19 cellular contexts compared by ENCODE assay signal in the genomic region with DNA sequence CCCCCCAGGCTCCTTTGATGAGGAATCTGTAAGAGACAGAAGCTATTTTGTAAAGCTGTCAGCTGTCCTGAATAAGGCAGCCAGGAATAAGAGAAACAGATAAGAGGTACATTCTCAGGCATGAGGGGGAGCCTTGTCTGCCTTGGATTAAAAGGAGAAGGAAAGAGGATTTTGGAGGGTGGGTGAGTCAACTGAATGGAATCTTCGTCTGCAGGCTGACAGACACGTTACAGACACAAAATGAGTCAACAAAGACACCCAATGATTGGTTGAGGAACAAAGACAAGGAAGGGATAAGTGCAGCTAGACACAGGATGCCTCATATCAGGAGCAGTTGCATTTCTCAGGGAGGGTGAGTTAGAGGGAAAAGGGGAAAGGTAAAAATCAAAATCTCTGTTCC.
DNase-seq lines count a peak whose midpoint lies in the region; FAIRE-seq and TF ChIP-seq lines count a peak whose summit lies in the region.
"Had no signal": no experiment of that assay in that cellular context is flagged by ENCODE, and none has a peak within 500 bp of the region (broad histone marks: within the 10 kb centered on the region; RNA-seq: fewer than 3 reads in every experiment).

No MANE protein-coding gene starts in this region.

- H2BK120ac ChIP-seq in neuronal stem cell (ENCODE audit: low read depth, low read length), result no peak overlapping the region

- TF ChIP-seq POLR2A in H54 (IDR thresholded peaks at IDR 0.05; ENCODE audit: low read depth, low read length), result no peak

- no peak overlapping the region for H4K8ac ChIP-seq in neuronal stem cell (ENCODE audit: low read depth, low read length)

- peaks cover 5% of the 10 kb centered on the region for H3K9me3 ChIP-seq in endodermal cell (ENCODE audit: control insufficient read depth, low read length)
- peaks cover 0 to under 1% of the 10 kb centered on the region in 2 donors for H3K9me3 ChIP-seq in neuronal stem cell (replicated peaks in 1 of 2; ENCODE audit: control insufficient read depth in 2 of 2, insufficient read depth in 1 of 2, low read depth in 1 of 2, low read length in 2 of 2)
- H3K9me3 ChIP-seq: spleen, testis had no signal

- peak overlapping the region; percentile 56 for H3K4me3 ChIP-seq in endodermal cell (ENCODE audit: low read length)
- H3K4me3 ChIP-seq in neuronal stem cell (ENCODE audit: low read length in 2 of 2), result no peak overlapping the region
- H3K4me3 ChIP-seq: spleen, testis had no signal

- H3K14ac ChIP-seq in neuronal stem cell (ENCODE audit: low read length), result no peak overlapping the region

- no peak overlapping the region for H2BK5ac ChIP-seq in neuronal stem cell (ENCODE audit: low read length)

- H2AFZ ChIP-seq in neuronal stem cell (ENCODE audit: low read length), result peak overlapping the region; percentile 73
- H2AFZ ChIP-seq: parathyroid adenoma had no signal

- H3K27ac Mint-ChIP-seq in endodermal cell, result peak overlapping the region; percentile 88
- H3K27ac Mint-ChIP-seq: immature natural killer cell had no signal

- no peak overlapping the region for H3K4me3 Mint-ChIP-seq in endodermal cell
- H3K4me3 Mint-ChIP-seq: activated T-cell treated with anti-CD3 and anti-CD28 coated beads, Interleukin-2, amount 50 U/mL, for 4 hours; immature natural killer cell had no signal

- DNase-seq in H54 (ENCODE audit: insufficient read length, low spot score) (peak; percentile 33), NCI-H69 (lab: John Stamatoyannopoulos, UW) (peak; percentile 24), endodermal cell (peak; percentile 81), neuronal stem cell (ENCODE audit: low spot score) (peak; percentile 75), NCI-H1694 treated with DMSO at 0.1 percent for 48 hours (lab: John Stamatoyannopoulos, UW) (no peak), HT-29 (ENCODE audit: low spot score) (no peak), NCI-H1105 treated with DMSO at 0.1 percent for 48 hours (lab: John Stamatoyannopoulos, UW) (no peak)
- DNase-seq: activated CD4-positive, alpha-beta T cell treated with anti-CD3 and anti-CD28 coated beads for 48 hours; activated T-cell treated with anti-CD3 and anti-CD28 coated beads, Interleukin-2, amount 50 U/mL, for 4 hours; COR-L47; immature natural killer cell; Karpas-422; midbrain; NCI-H2081 treated with DMSO at 0.1 percent for 48 hours; spleen; T-helper 2 cell; testis had no signal

- H2AK5ac ChIP-seq in neuronal stem cell (ENCODE audit: low read depth, low read length), result no peak overlapping the region

- H3K27ac ChIP-seq in endodermal cell (ENCODE audit: low read depth, low read length), result peak overlapping the region; percentile 77
- H3K27ac ChIP-seq in neuronal stem cell (replicated peaks; ENCODE audit: low read length), result peak overlapping the region; percentile 77
- H3K27ac ChIP-seq: parathyroid adenoma, spleen, testis had no signal

- no peak overlapping the region for H3K18ac ChIP-seq in neuronal stem cell (ENCODE audit: low read length)

- no peaks in the 10 kb centered on the region for H3K9me3 Mint-ChIP-seq in endodermal cell
- H3K9me3 Mint-ChIP-seq: activated T-cell treated with anti-CD3 and anti-CD28 coated beads, Interleukin-2, amount 50 U/mL, for 4 hours had no signal

- no peaks in the 10 kb centered on the region for H3K79me1 ChIP-seq in neuronal stem cell (ENCODE audit: low read depth, low read length)

- TF ChIP-seq CTCF in endodermal cell (conservative IDR thresholded peaks at IDR 0.05), result no peak

- WGBS in endodermal cell (ENCODE audit: insufficient coverage in 1 of 2, insufficient read length in 1 of 2), 2 experiments, result 0% methylated on average over 2 of the region's 2 CpGs; no CpG with 5 or more reads in 1 of the 2 experiments
- WGBS in neuronal stem cell (ENCODE audit: extremely low coverage in 2 of 2, insufficient read length in 2 of 2, insufficient replicate concordance in 1 of 2), 2 donors, result no CpG with 5 or more reads among the region's 2 CpGs

- H3K27me3 Mint-ChIP-seq in endodermal cell (ENCODE audit: insufficient read depth), result no peaks in the 10 kb centered on the region

- no peak overlapping the region for H2BK15ac ChIP-seq in neuronal stem cell (ENCODE audit: low read length)

- no peaks in the 10 kb centered on the region for H3K36me3 ChIP-seq in endodermal cell (ENCODE audit: control insufficient read depth, insufficient read depth, low read length)
- no peaks in the 10 kb centered on the region for H3K36me3 ChIP-seq in neuronal stem cell (replicated peaks in 1 of 2; ENCODE audit: control insufficient read depth in 2 of 2, insufficient read depth in 2 of 2, low read length in 2 of 2)
- H3K36me3 ChIP-seq: spleen had no signal

- H2BK12ac ChIP-seq in neuronal stem cell (ENCODE audit: low read length), result no peak overlapping the region

- FAIRE-seq in H54 (lab: Jason Lieb, UNC), result no peak
- FAIRE-seq: colon had no signal

- no peak overlapping the region for H3K23ac ChIP-seq in neuronal stem cell (ENCODE audit: low read depth, low read length, poor library complexity)

- peak overlapping the region; percentile 44 for H3K9ac ChIP-seq in endodermal cell (ENCODE audit: extremely low read depth, low read length, poor library complexity, severe bottlenecking)
- no peak overlapping the region for H3K9ac ChIP-seq in neuronal stem cell (ENCODE audit: low read depth, low read length, poor library complexity)
- H3K9ac ChIP-seq: parathyroid adenoma had no signal

- H3K36me3 Mint-ChIP-seq in endodermal cell (ENCODE audit: low read depth), result no peaks in the 10 kb centered on the region
- H3K36me3 Mint-ChIP-seq: immature natural killer cell had no signal

- H3K27me3 ChIP-seq in endodermal cell (ENCODE audit: control insufficient read depth, insufficient read depth, low read length, poor library complexity, severe bottlenecking), result no peaks in the 10 kb centered on the region
- no peaks in the 10 kb centered on the region for H3K27me3 ChIP-seq in neuronal stem cell (ENCODE audit: control insufficient read depth in 3 of 3, insufficient read depth in 3 of 3, low read depth in 1 of 3, low read length in 3 of 3)
- H3K27me3 ChIP-seq: spleen, testis had no signal

- H3K4me2 ChIP-seq in neuronal stem cell (ENCODE audit: insufficient read depth, low read length, poor library complexity, severe bottlenecking), result no peak overlapping the region

- H3K4me1 ChIP-seq in endodermal cell (ENCODE audit: control insufficient read depth, insufficient read depth, low read length) (peaks cover 12% of the 10 kb centered on the region), neuronal stem cell (ENCODE audit: control insufficient read depth in 2 of 2, insufficient read depth in 1 of 2, low read depth in 1 of 2, low read length in 2 of 2) (peaks cover 11 to 14% of the 10 kb centered on the region in 2 donors)
- H3K4me1 ChIP-seq: parathyroid adenoma, spleen, testis had no signal

- peaks cover 22% of the 10 kb centered on the region for H3K4me1 Mint-ChIP-seq in endodermal cell
- H3K4me1 Mint-ChIP-seq: immature natural killer cell had no signal

- H3K4ac ChIP-seq in neuronal stem cell (ENCODE audit: low read length), result no peak overlapping the region

- H4K91ac ChIP-seq in neuronal stem cell (ENCODE audit: low read depth, low read length, poor library complexity), result no peak overlapping the region

Comparison
In these comparisons a context has a peak if more than half of its experiments do, and no peak if none do; other contexts are left out.
1. DNase-seq: peak in H54 (single experiment), NCI-H69 (single experiment), endodermal cell (single experiment) and neuronal stem cell (single experiment); none in NCI-H1694 treated with DMSO at 0.1 percent for 48 hours (single experiment), HT-29 (single experiment) and NCI-H1105 treated with DMSO at 0.1 percent for 48 hours (single experiment).